Comparison of ENCODE assay signal across 8 cellular contexts in genomic region chr11:76770642-76771445, GRCh38. TPM values are rescaled to one million over a fixed set of nuclear protein-coding genes. Genes with fewer than 3 reads are reported as not detected.
DNase-seq lines count a peak whose midpoint lies in the region; ATAC-seq and TF ChIP-seq lines count a peak whose summit lies in the region.

No MANE protein-coding gene starts in this region.

- H3K9ac ChIP-seq in HCT116 (ENCODE audit: low read length), result no peak overlapping the region
- H3K9ac ChIP-seq in subcutaneous abdominal adipose tissue (ENCODE audit: low read length in 5 of 5), result peak overlapping the region in 3 of 5 donors; percentile 2 to 18 (median 11)

- TF ChIP-seq RAD21 in HCT116 (IDR thresholded peaks at IDR 0.05; ENCODE audit: low read depth), result no peak

- no peaks in the 10 kb centered on the region for H3K36me3 ChIP-seq in HCT116 (ENCODE audit: control insufficient read depth in 1 of 2, insufficient read depth in 2 of 2, low read length in 2 of 2)
- no peaks in the 10 kb centered on the region for H3K36me3 ChIP-seq in subcutaneous abdominal adipose tissue (ENCODE audit: control insufficient read depth in 5 of 5, insufficient read depth in 5 of 5, low read length in 5 of 5)

- BruUV-seq in HCT116 (replicated peaks; lab: Mats Ljungman, UMichigan), result no TSS peak

- intact Hi-C loops in HCT116 (cut with micrococcal nuclease), result no loop called here
- intact Hi-C loops in activated T-helper 2 cell treated with anti-CD3 and anti-CD28 coated beads, Interferon-gamma antibody, Interleukin-2, Interleukin-4, amounts not matched to agents 10 μg/mL and 5 μg/mL and 100 μg/mL, durations not matched to agents 14 hours and 24 hours and 36 hours (cut with micrococcal nuclease), result loop anchor here (1.0 kb wide), 1 partner anchor 11 kb away; no protein-coding TSS in a partner anchor

- no peaks in the 10 kb centered on the region for H3K79me2 ChIP-seq in HCT116 (ENCODE audit: insufficient read depth, low read length)

- TF ChIP-seq CTCF in HCT116 (IDR thresholded peaks at IDR 0.05 in 2 of 3, conservative IDR thresholded peaks at IDR 0.05 in 1 of 3; ENCODE audit: borderline replicate concordance in 1 of 3, insufficient read depth in 1 of 3, low read depth in 2 of 3, low read length in 2 of 3), result no peak

- no peak for DNase-seq in HCT116 (ENCODE audit: low read depth, low spot score)
- no peak for DNase-seq in activated T-helper 2 cell treated with anti-CD3 and anti-CD28 coated beads, Interferon-gamma antibody, Interleukin-2, Interleukin-4, amounts not matched to agents 10 μg/mL and 5 μg/mL and 100 μg/mL, durations not matched to agents 14 hours and 24 hours and 36 hours (ENCODE audit: low spot score)
- peak; percentile 98 for DNase-seq in iris pigment epithelial cell (ENCODE audit: low read depth)
- DNase-seq in DMS153 treated with DMSO at 0.1 percent for 48 hours (lab: John Stamatoyannopoulos, UW; ENCODE audit: unreplicated experiment), result no peak
- no peak for DNase-seq in NCI-H345 treated with DMSO at 0.1 percent for 48 hours (lab: John Stamatoyannopoulos, UW; ENCODE audit: unreplicated experiment)

- H3K9me3 Mint-ChIP-seq in activated T-helper 2 cell treated with anti-CD3 and anti-CD28 coated beads, Interferon-gamma antibody, Interleukin-2, Interleukin-4, amounts not matched to agents 10 μg/mL and 5 μg/mL and 100 μg/mL, durations not matched to agents 14 hours and 24 hours and 36 hours, result no peaks in the 10 kb centered on the region

- no peak overlapping the region for H2AFZ ChIP-seq in HCT116 (ENCODE audit: low read depth, low read length, poor library complexity, severe bottlenecking)

- TF ChIP-seq POLR2A in HCT116 (IDR thresholded peaks at IDR 0.05; ENCODE audit: borderline replicate concordance, extremely low read depth, insufficient read depth, insufficient read length), result no peak

- no peaks in the 10 kb centered on the region for H3K36me3 Mint-ChIP-seq in activated T-helper 2 cell treated with anti-CD3 and anti-CD28 coated beads, Interferon-gamma antibody, Interleukin-2, Interleukin-4, amounts not matched to agents 10 μg/mL and 5 μg/mL and 100 μg/mL, durations not matched to agents 14 hours and 24 hours and 36 hours (ENCODE audit: low read depth)

- POLR2A ChIA-PET in HCT116 (lab: Charles Lee), result interaction anchor here (1.0 kb wide), 1 partner anchor 11 kb away, joined by 3 read pairs; no protein-coding TSS in a partner anchor

- H3K4me2 ChIP-seq in HCT116 (ENCODE audit: low read length), result peak overlapping the region; percentile 57

- H3K27ac ChIP-seq in HCT116 (ENCODE audit: low read depth, low read length), result no peak overlapping the region
- peak overlapping the region; percentile 78 for H3K27ac ChIP-seq in subcutaneous abdominal adipose tissue (ENCODE audit: low read depth, low read length)

- H3K9me3 ChIP-seq in HCT116 (ENCODE audit: control insufficient read depth in 1 of 2, insufficient read depth in 1 of 2, low read depth in 1 of 2, low read length in 2 of 2), result peaks cover 0 to 8% of the 10 kb centered on the region in 2 experiments; a peak in 1 of 4 replicates
- H3K9me3 ChIP-seq in subcutaneous abdominal adipose tissue (ENCODE audit: control insufficient read depth in 5 of 5, low read length in 5 of 5), result peaks cover 0 to 2% (median 0%) of the 10 kb centered on the region in 5 donors

- no peaks in the 10 kb centered on the region for H3K9me2 ChIP-seq in HCT116 (ENCODE audit: insufficient read depth)

- H3K4me3 Mint-ChIP-seq in activated T-helper 2 cell treated with anti-CD3 and anti-CD28 coated beads, Interferon-gamma antibody, Interleukin-2, Interleukin-4, amounts not matched to agents 10 μg/mL and 5 μg/mL and 100 μg/mL, durations not matched to agents 14 hours and 24 hours and 36 hours (ENCODE audit: low read depth), result no peak overlapping the region

- CTCF ChIA-PET in HCT116 (lab: Charles Lee), result no interaction called here

- H3K27me3 ChIP-seq in HCT116 (ENCODE audit: insufficient read depth, low read length) (no peaks in the 10 kb centered on the region), subcutaneous abdominal adipose tissue (ENCODE audit: control insufficient read depth in 5 of 5, insufficient read depth in 4 of 5, low read length in 5 of 5) (no peaks in the 10 kb centered on the region)

- ATAC-seq in HCT116 (no peak), GM21576 (IDR thresholded peaks at IDR 0.05; ENCODE audit: unreplicated experiment) (no peak), HG02642 (IDR thresholded peaks at IDR 0.05; ENCODE audit: poor library complexity, unreplicated experiment) (no peak)

- no peaks in the 10 kb centered on the region for H4K20me1 ChIP-seq in HCT116 (ENCODE audit: insufficient read depth)

- RAD21 ChIA-PET in HCT116 (lab: Charles Lee; ENCODE audit: low non-redundant PET in 1 of 2, low total read pairs in 2 of 2, uncharacterized antibody in 2 of 2, unreplicated experiment in 2 of 2), result no interaction called here

- peaks cover 24% of the 10 kb centered on the region for H3K4me1 Mint-ChIP-seq in activated T-helper 2 cell treated with anti-CD3 and anti-CD28 coated beads, Interferon-gamma antibody, Interleukin-2, Interleukin-4, amounts not matched to agents 10 μg/mL and 5 μg/mL and 100 μg/mL, durations not matched to agents 14 hours and 24 hours and 36 hours (ENCODE audit: low read depth)

- H3K4me1 ChIP-seq in HCT116 (ENCODE audit: control insufficient read depth in 1 of 2, insufficient read depth in 2 of 2, low read length in 2 of 2), result peaks cover 26 to 33% of the 10 kb centered on the region in 2 experiments; a peak in 3 of 4 replicates
- H3K4me1 ChIP-seq in subcutaneous abdominal adipose tissue (ENCODE audit: control insufficient read depth in 5 of 5, insufficient read depth in 5 of 5, low read length in 5 of 5), result peaks cover 14 to 87% (median 84%) of the 10 kb centered on the region in 5 donors

- H3K4me3 ChIP-seq in HCT116 (replicated peaks in 1 of 2; ENCODE audit: low read depth in 1 of 2, low read length in 2 of 2) (no peak overlapping the region), subcutaneous abdominal adipose tissue (ENCODE audit: low read depth in 1 of 5, low read length in 5 of 5) (no peak overlapping the region)

- no peaks in the 10 kb centered on the region for H3K27me3 Mint-ChIP-seq in activated T-helper 2 cell treated with anti-CD3 and anti-CD28 coated beads, Interferon-gamma antibody, Interleukin-2, Interleukin-4, amounts not matched to agents 10 μg/mL and 5 μg/mL and 100 μg/mL, durations not matched to agents 14 hours and 24 hours and 36 hours (ENCODE audit: low read depth)

- H3K27ac Mint-ChIP-seq in activated T-helper 2 cell treated with anti-CD3 and anti-CD28 coated beads, Interferon-gamma antibody, Interleukin-2, Interleukin-4, amounts not matched to agents 10 μg/mL and 5 μg/mL and 100 μg/mL, durations not matched to agents 14 hours and 24 hours and 36 hours, result peak overlapping the region; percentile 39

TF ChIP-seq in HCT116, 20 proteins besides CTCF, POLR2A, EP300 and RAD21:
- TF ChIP-seq YY1 (IDR thresholded peaks at IDR 0.05; ENCODE audit: extremely low read depth, insufficient replicate concordance, low read depth, low read length) (no peak), SP1 (IDR thresholded peaks at IDR 0.05; ENCODE audit: low read depth) (no peak), EGR1 (IDR thresholded peaks at IDR 0.05; ENCODE audit: low read depth) (no peak), EZH2 (IDR thresholded peaks at IDR 0.05) (no peak), TCF7L2 (IDR thresholded peaks at IDR 0.05; ENCODE audit: borderline replicate concordance, extremely low read depth, insufficient read depth, insufficient read length) (no peak), MAX (IDR thresholded peaks at IDR 0.05) (no peak)

RNA-seq across cellular contexts. Expression of gene TSKU, which starts 12.3 kb away (rescaled TPM):
- 21.9 TPM for total RNA-seq in HCT116 (2021; ENCODE audit: unreplicated experiment)
- 21.1 and 25.4 TPM in 2 replicates for polyA plus RNA-seq in HCT116 (2012)
- 13.7 and 15.3 TPM in 2 replicates for total RNA-seq in activated T-helper 2 cell treated with anti-CD3 and anti-CD28 coated beads, Interferon-gamma antibody, Interleukin-2, Interleukin-4, amounts not matched to agents 10 μg/mL and 5 μg/mL and 100 μg/mL, durations not matched to agents 14 hours and 24 hours and 36 hours
